ENCODE assay signal across 8 cellular contexts in the genomic region with DNA sequence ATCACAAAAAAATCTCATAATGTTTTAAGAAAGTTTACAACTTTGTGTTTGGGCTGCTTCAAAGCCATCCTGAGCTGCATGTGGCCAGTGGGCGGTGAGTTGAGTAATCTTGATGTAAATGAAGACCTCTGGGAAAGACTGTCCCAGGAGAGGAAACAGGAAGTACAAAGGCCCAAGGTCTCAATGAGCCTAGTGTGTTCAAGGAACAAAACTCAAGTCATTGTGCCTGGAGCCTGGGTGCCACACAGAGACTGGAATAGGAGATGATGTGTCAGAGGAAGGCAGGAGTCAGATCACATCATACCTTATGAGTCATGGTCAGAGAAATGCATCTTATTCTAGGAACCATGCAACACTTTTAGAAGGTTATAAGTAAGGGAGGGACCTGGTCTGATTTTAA. TPM values are rescaled to one million over a fixed set of nuclear protein-coding genes. Genes with fewer than 3 reads are reported as not detected.
A peak's percentile ranks its signal among the peaks of the same experiment; 100 is the strongest.
DNase-seq lines count a peak whose midpoint lies in the region; ATAC-seq and TF ChIP-seq lines count a peak whose summit lies in the region.

No MANE protein-coding gene starts in this region.

- WGBS in sigmoid colon, 2 donors, result 75 to 80% methylated on average over 1 of the region's 1 CpG

- TF ChIP-seq CTCF in NB4 (IDR thresholded peaks at IDR 0.05; ENCODE audit: low read depth, low read length), result no peak
- no peak for TF ChIP-seq CTCF in sigmoid colon (IDR thresholded peaks at IDR 0.05)

- no peak overlapping the region for H3K27ac ChIP-seq in sigmoid colon

- H3K27me3 ChIP-seq in sigmoid colon, result no peaks in the 10 kb centered on the region

- H3K4me1 ChIP-seq in sigmoid colon, result no peaks in the 10 kb centered on the region

- ATAC-seq in GM21717 (IDR thresholded peaks at IDR 0.05; ENCODE audit: unreplicated experiment), result peak; percentile 71

- H3K4me3 ChIP-seq in NB4 (ENCODE audit: low read depth, low read length) (no peak overlapping the region), sigmoid colon (no peak overlapping the region)

- intact Hi-C loops in sigmoid colon (cut with DNase I), result no loop called here

- DNase-seq in Caki2 (ENCODE audit: low read depth) (peak; percentile 67), NB4 (ENCODE audit: low read depth) (peak; percentile 73), hepatic stellate cell (ENCODE audit: low spot score) (peak; percentile 14), NCI-H2081 (lab: John Stamatoyannopoulos, UW) (no peak), sigmoid colon (no peak), NCI-H748 treated with DMSO at 0.1 percent for 48 hours (lab: John Stamatoyannopoulos, UW) (no peak), NCI-H2227 treated with DMSO at 0.1 percent for 48 hours (lab: John Stamatoyannopoulos, UW) (no peak)

- in situ Hi-C loops in Caki2 (cut with HindIII; ENCODE audit: low pct_unique_long_range_greater_than_20kb, low sequenced_read_pairs), result no loop called here

- no peaks in the 10 kb centered on the region for H3K9me3 ChIP-seq in sigmoid colon

- TF ChIP-seq POLR2A in NB4 (IDR thresholded peaks at IDR 0.05; ENCODE audit: extremely low read depth, insufficient read length) (no peak), sigmoid colon (IDR thresholded peaks at IDR 0.05) (no peak)

- no peak for TF ChIP-seq EP300 in sigmoid colon (IDR thresholded peaks at IDR 0.05)

- H3K36me3 ChIP-seq in sigmoid colon, result no peaks in the 10 kb centered on the region

RNA-seq across cellular contexts. Expression of a gene that starts 51.5 kb away (rescaled TPM):
- total RNA-seq in Caki2 (2014; rRNA removed; shearing (Covaris generic); ENCODE audit: low replicate concordance), result not detected in 2 replicates
- total RNA-seq in sigmoid colon, result under 1 TPM in 3 of 4 donors, not detected in 1; 0.54 to 0.83 (median 0.82) TPM
- polyA plus RNA-seq in sigmoid colon, result 1 to 10 TPM in 1 of 3 donors, not detected in 2; 1.6 TPM

Comparison
In these comparisons a context has a peak if more than half of its experiments do, and no peak if none do; other contexts are left out.
1. DNase-seq: peak in Caki2 (single experiment), NB4 (single experiment) and hepatic stellate cell (single experiment); none in NCI-H2081 (0 of 2), sigmoid colon (single experiment), NCI-H748 treated with DMSO at 0.1 percent for 48 hours (single experiment) and NCI-H2227 treated with DMSO at 0.1 percent for 48 hours (single experiment).